Comparison of ENCODE assay signal across 8 cellular contexts in the genomic region with DNA sequence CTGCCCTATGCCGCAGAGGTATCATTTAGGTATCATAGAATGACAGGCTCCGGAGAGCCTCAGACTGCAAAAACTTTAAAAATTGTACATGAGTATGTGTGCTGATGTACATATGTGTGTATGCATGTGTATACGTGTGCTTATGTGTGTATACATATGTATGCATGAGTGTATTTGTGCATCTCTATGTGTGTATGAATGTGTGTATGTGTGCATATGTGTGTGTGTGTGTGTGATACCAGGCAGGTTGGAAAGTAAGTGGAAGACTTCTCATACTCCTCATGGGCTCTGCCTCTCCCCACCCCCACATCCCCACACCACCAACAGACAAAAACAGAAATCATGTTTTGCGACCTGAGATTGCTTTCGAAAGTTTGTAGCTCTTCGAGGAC. TPM values are rescaled to one million over a fixed set of nuclear protein-coding genes. Genes with fewer than 3 reads are reported as not detected.
DNase-seq lines count a peak whose midpoint lies in the region; ATAC-seq and FAIRE-seq lines count a peak whose summit lies in the region.

No MANE protein-coding gene starts in this region.

- H3K27ac ChIP-seq in right cardiac atrium (ENCODE audit: low read length) (peak overlapping the region; percentile 98), small intestine (ENCODE audit: low read depth in 1 of 2, low read length in 1 of 2) (peak overlapping the region; percentile 89 to 98)

- CTCF ChIA-PET in activated CD8-positive, alpha-beta T cell treated with anti-CD3 and anti-CD28 coated beads, Interleukin-2, amount 10 ng/mL, durations not matched to agents 7 days and 5 days (lab: Charles Lee) = interaction anchor here (1.7 kb wide), 1 partner anchor 73 kb away, joined by 3 read pairs; no protein-coding TSS in a partner anchor

- H3K36me3 Mint-ChIP-seq in activated CD8-positive, alpha-beta T cell treated with anti-CD3 and anti-CD28 coated beads, Interleukin-2, amount 10 ng/mL, durations not matched to agents 7 days and 5 days (ENCODE audit: low read depth) = no peaks in the 10 kb centered on the region

- DNase-seq in NOMO-1 treated with DMSO at 0.1 percent for 48 hours (lab: John Stamatoyannopoulos, UW; ENCODE audit: unreplicated experiment) = peak; percentile 21
- no peak for DNase-seq in NOMO-1 (lab: John Stamatoyannopoulos, UW; ENCODE audit: unreplicated experiment in 2 of 2)
- DNase-seq in activated CD8-positive, alpha-beta T cell treated with anti-CD3 and anti-CD28 coated beads, Interleukin-2, amount 10 ng/mL, durations not matched to agents 7 days and 5 days = no peak
- no peak for DNase-seq in right cardiac atrium
- no peak for DNase-seq in small intestine
- no peak for DNase-seq in NCI-H146 (lab: John Stamatoyannopoulos, UW)

- 42% methylated on average over 6 of the region's 6 CpGs for WGBS in right cardiac atrium
- 38 to 43% (median 43%) methylated on average over 6 of the region's 6 CpGs for WGBS in small intestine, 3 donors

- no peaks in the 10 kb centered on the region for H3K27me3 ChIP-seq in right cardiac atrium (ENCODE audit: control insufficient read depth, insufficient read depth)
- H3K27me3 ChIP-seq in small intestine (ENCODE audit: control insufficient read depth in 2 of 2, insufficient read depth in 2 of 2, low read length in 2 of 2) = no peaks in the 10 kb centered on the region

- H3K4me3 ChIP-seq in right cardiac atrium (ENCODE audit: low read length) = peak overlapping the region; percentile 78
- H3K4me3 ChIP-seq in small intestine (ENCODE audit: low read depth in 1 of 2, low read length in 2 of 2) = peak overlapping the region; percentile 65 to 75

- ATAC-seq in HG03095 (IDR thresholded peaks at IDR 0.05; ENCODE audit: unreplicated experiment) (peak; percentile 7), right cardiac atrium (no peak), HG03045 (IDR thresholded peaks at IDR 0.05; ENCODE audit: unreplicated experiment) (no peak)
- no peak for ATAC-seq in activated CD8-positive, alpha-beta T cell treated with anti-CD3 and anti-CD28 coated beads, Interleukin-2, amount 10 ng/mL, durations not matched to agents 7 days and 5 days

- H3K4me3 Mint-ChIP-seq in activated CD8-positive, alpha-beta T cell treated with anti-CD3 and anti-CD28 coated beads, Interleukin-2, amount 10 ng/mL, durations not matched to agents 7 days and 5 days = peak overlapping the region; percentile 74

- H3K36me3 ChIP-seq in small intestine (ENCODE audit: control insufficient read depth in 2 of 2, insufficient read depth in 2 of 2, low read length in 2 of 2) = no peaks in the 10 kb centered on the region

- no peaks in the 10 kb centered on the region for H3K9me3 ChIP-seq in right cardiac atrium (ENCODE audit: control insufficient read depth, low read length)
- no peaks in the 10 kb centered on the region for H3K9me3 ChIP-seq in small intestine (ENCODE audit: control insufficient read depth, low read depth)

- no peaks in the 10 kb centered on the region for H3K9me3 Mint-ChIP-seq in activated CD8-positive, alpha-beta T cell treated with anti-CD3 and anti-CD28 coated beads, Interleukin-2, amount 10 ng/mL, durations not matched to agents 7 days and 5 days (ENCODE audit: insufficient read depth)

- POLR2A ChIA-PET in activated CD8-positive, alpha-beta T cell treated with anti-CD3 and anti-CD28 coated beads, Interleukin-2, amount 10 ng/mL, durations not matched to agents 7 days and 5 days (lab: Charles Lee) = interaction anchor here (0.7 to 1.9 kb wide), 3 partner anchors 23 to 30 kb away, joined by 3 to 6 read pairs (median 3); a partner anchor contains a TSS

- H3K27me3 Mint-ChIP-seq in activated CD8-positive, alpha-beta T cell treated with anti-CD3 and anti-CD28 coated beads, Interleukin-2, amount 10 ng/mL, durations not matched to agents 7 days and 5 days (ENCODE audit: low read depth) = peaks cover 41% of the 10 kb centered on the region

- no peaks in the 10 kb centered on the region for H3K4me1 ChIP-seq in right cardiac atrium (ENCODE audit: control insufficient read depth, insufficient read depth, low read length)
- H3K4me1 ChIP-seq in small intestine (ENCODE audit: control insufficient read depth in 2 of 2, insufficient read depth in 1 of 2, low read depth in 1 of 2, low read length in 1 of 2) = peaks cover 3 to 5% of the 10 kb centered on the region in 2 donors

- H3K27ac Mint-ChIP-seq in activated CD8-positive, alpha-beta T cell treated with anti-CD3 and anti-CD28 coated beads, Interleukin-2, amount 10 ng/mL, durations not matched to agents 7 days and 5 days = peak overlapping the region; percentile 59

- intact Hi-C loops in right cardiac atrium (cut with DNase I) = no loop called here

- H3K4me1 Mint-ChIP-seq in activated CD8-positive, alpha-beta T cell treated with anti-CD3 and anti-CD28 coated beads, Interleukin-2, amount 10 ng/mL, durations not matched to agents 7 days and 5 days (ENCODE audit: low read depth) = peaks cover 22% of the 10 kb centered on the region

- no peak for FAIRE-seq in small intestine (lab: Jason Lieb, UNC)

RNA-seq across cellular contexts. Expression of a gene that starts 0.6 kb away (rescaled TPM):
- under 1 TPM; 0.24 to 0.86 TPM for total RNA-seq in activated CD8-positive, alpha-beta T cell treated with anti-CD3 and anti-CD28 coated beads, Interleukin-2, amount 10 ng/mL, durations not matched to agents 7 days and 5 days
- total RNA-seq in right cardiac atrium = 10 to 100 TPM; 10.6 to 13.0 (median 11.8) TPM
- 8.0 TPM for polyA plus RNA-seq in right cardiac atrium
- polyA plus RNA-seq in small intestine = 10 to 100 TPM in 2 of 3 donors, 1 to 10 TPM in 1; 6.3 to 14.1 (median 13.5) TPM

RNA-seq across cellular contexts. Expression of a gene that starts 29.1 kb away (rescaled TPM):
- total RNA-seq in activated CD8-positive, alpha-beta T cell treated with anti-CD3 and anti-CD28 coated beads, Interleukin-2, amount 10 ng/mL, durations not matched to agents 7 days and 5 days = 10 to 100 TPM; 24.1 to 25.9 TPM
- total RNA-seq in right cardiac atrium = 10 to 100 TPM; 13.0 to 30.5 (median 20.1) TPM
- polyA plus RNA-seq in right cardiac atrium (14.3 TPM), small intestine (100 to 1,000 TPM in 1 of 3 donors, 10 to 100 TPM in 2; 82.1 to 142 (median 99.4) TPM)

Comparison
In these comparisons a context has a peak if more than half of its experiments do, and no peak if none do; other contexts are left out.
1. RNA of a gene that starts 0.6 kb away (total RNA-seq): 10.6 to 13.0 TPM in right cardiac atrium; 0.24 to 0.86 TPM in activated CD8-positive, alpha-beta T cell treated with anti-CD3 and anti-CD28 coated beads, Interleukin-2, amount 10 ng/mL, durations not matched to agents 7 days and 5 days; every median in the first group is over 4 times any median in the second.